21 cellular contexts compared by ENCODE assay signal in genomic region chr13:110358381-110358780, GRCh38. TPM values are rescaled to one million over a fixed set of nuclear protein-coding genes. Genes with fewer than 3 reads are reported as not detected.
DNase-seq lines count a peak whose midpoint lies in the region; FAIRE-seq and TF ChIP-seq lines count a peak whose summit lies in the region.
"Had no signal": no experiment of that assay in that cellular context is flagged by ENCODE, and none has a peak within 500 bp of the region (broad histone marks: within the 10 kb centered on the region; RNA-seq: fewer than 3 reads in every experiment).

No MANE protein-coding gene starts in this region.

- H3K27ac ChIP-seq in brain microvascular endothelial cell = peak overlapping the region; percentile 100
- peak overlapping the region; percentile 10 for H3K27ac ChIP-seq in rectal smooth muscle tissue (ENCODE audit: low read depth, low read length)
- H3K27ac ChIP-seq in transverse colon = peak overlapping the region in 3 of 4 donors; percentile 80 to 84 (median 82)
- H3K27ac ChIP-seq: A549; BLaER1 treated with 17β-estradiol and CSF1 and Interleukin-3, amounts not matched to agents 10 nM and 100 nM; RWPE1 had no signal

- in situ Hi-C loops in brain microvascular endothelial cell (cut with HindIII; ENCODE audit: low pct_ligation_motif_present, low sequenced_read_pairs) = no loop called here
- in situ Hi-C loops in transverse colon (cut with MboI; ENCODE audit: low pct_ligation_motif_present in 1 of 4, low pct_unique_long_range_greater_than_20kb in 1 of 4, low sequenced_read_pairs in 3 of 4) = no loop called here

- TF ChIP-seq POLR2A in transverse colon (IDR thresholded peaks at IDR 0.05) = no peak

- no peak for TF ChIP-seq CTCF in brain microvascular endothelial cell (IDR thresholded peaks at IDR 0.05; ENCODE audit: low read depth, low read length, missing control alignments)
- TF ChIP-seq CTCF in transverse colon (IDR thresholded peaks at IDR 0.05) = no peak

- no peak overlapping the region for H3K4me3 ChIP-seq in brain microvascular endothelial cell (ENCODE audit: low read depth, low read length)
- no peak overlapping the region for H3K4me3 ChIP-seq in rectal smooth muscle tissue (ENCODE audit: low read length)
- no peak overlapping the region for H3K4me3 ChIP-seq in transverse colon
- H3K4me3 ChIP-seq: A549; BLaER1 treated with 17β-estradiol and CSF1 and Interleukin-3, amounts not matched to agents 10 nM and 100 nM had no signal

- WGBS in transverse colon (ENCODE audit: low coverage in 1 of 2), 2 donors = 95 to 100% methylated on average over 1 to 4 of the region's 4 CpGs

- no peaks in the 10 kb centered on the region for H3K9me3 ChIP-seq in transverse colon
- H3K9me3 ChIP-seq: A549; BLaER1 treated with 17β-estradiol and CSF1 and Interleukin-3, amounts not matched to agents 10 nM and 100 nM had no signal

- H3K9ac ChIP-seq in rectal smooth muscle tissue (ENCODE audit: low read length) = no peak overlapping the region
- H3K9ac ChIP-seq: BLaER1 treated with 17β-estradiol and CSF1 and Interleukin-3, amounts not matched to agents 10 nM and 100 nM had no signal

- H3K4me1 ChIP-seq in rectal smooth muscle tissue (ENCODE audit: control insufficient read depth, insufficient read depth, low read length) (peaks cover 59% of the 10 kb centered on the region), transverse colon (peaks cover 22 to 44% (median 26%) of the 10 kb centered on the region in 4 donors)

- H3K36me3 ChIP-seq in brain microvascular endothelial cell (replicated peaks) = peaks cover 67% of the 10 kb centered on the region
- H3K36me3 ChIP-seq in rectal smooth muscle tissue (ENCODE audit: control insufficient read depth, insufficient read depth, low read length) = peaks cover 4% of the 10 kb centered on the region
- no peaks in the 10 kb centered on the region for H3K36me3 ChIP-seq in transverse colon
- H3K36me3 ChIP-seq: BLaER1 treated with 17β-estradiol and CSF1 and Interleukin-3, amounts not matched to agents 10 nM and 100 nM had no signal

- no peaks in the 10 kb centered on the region for H3K27me3 ChIP-seq in brain microvascular endothelial cell (replicated peaks)
- H3K27me3 ChIP-seq in rectal smooth muscle tissue (ENCODE audit: control insufficient read depth, insufficient read depth, low read length) = no peaks in the 10 kb centered on the region
- no peaks in the 10 kb centered on the region for H3K27me3 ChIP-seq in transverse colon
- H3K27me3 ChIP-seq: BLaER1 treated with 17β-estradiol and CSF1 and Interleukin-3, amounts not matched to agents 10 nM and 100 nM had no signal

- no peak for FAIRE-seq in HTR-8/SVneo (lab: Jason Lieb, UNC)
- FAIRE-seq: A549, D721Med, H54 had no signal

- intact Hi-C loops in transverse colon (cut with DNase I; ENCODE audit: low total_unique reads) = no loop called here

- no peak for TF ChIP-seq EP300 in transverse colon (IDR thresholded peaks at IDR 0.05; ENCODE audit: low read depth)

- DNase-seq in brain microvascular endothelial cell = no peak
- peak; percentile 24 for DNase-seq in islet precursor cell
- no peak for DNase-seq in transverse colon
- no peak for DNase-seq in HTR-8/SVneo (ENCODE audit: insufficient read length, low spot score)
- no peak for DNase-seq in stimulated activated CD4-positive, alpha-beta T cell treated with anti-CD3 and anti-CD28 coated beads, Interleukin-2, amount 100 ng/mL, for 48 hours
- DNase-seq in Kasumi-1 (lab: John Stamatoyannopoulos, UW) = no peak
- DNase-seq: AML-193; CD4-positive, alpha-beta T cell; KG1; MM.1S; NCI-H1694; NCI-H2029 treated with DMSO at 0.1 percent for 48 hours; NCI-H2227 treated with DMSO at 0.1 percent for 48 hours; NCI-H69; SHP77 had no signal

RNA-seq across cellular contexts. Expression of gene COL4A2, which starts 51.3 kb away (rescaled TPM):
- 100 to 1,000 TPM in 2 of 4 donors, 10 to 100 TPM in 2; 75.1 to 322 (median 115) TPM for total RNA-seq in transverse colon
- total RNA-seq: CD4-positive, alpha-beta T cell had no signal

RNA-seq across cellular contexts. Expression of gene COL4A1, which starts 51.4 kb away (rescaled TPM):
- 100 to 1,000 TPM in 2 of 4 donors, 10 to 100 TPM in 2; 46.4 to 180 (median 99.2) TPM for total RNA-seq in transverse colon

Comparison
In these comparisons a context has a peak if more than half of its experiments do, and no peak if none do; other contexts are left out.
1. H3K27ac ChIP-seq: peak in every context shown above with its lines; median percentile 100 in brain microvascular endothelial cell; 82 in transverse colon; 10 in rectal smooth muscle tissue.